In genomic region chr20:46801003-46801702, GRCh38 we compare ENCODE assay signal across 16 cellular contexts.
A peak's percentile ranks its signal among the peaks of the same experiment; 100 is the strongest.
DNase-seq lines count a peak whose midpoint lies in the region; ATAC-seq and TF ChIP-seq lines count a peak whose summit lies in the region.
"Had no signal": no experiment of that assay in that cellular context is flagged by ENCODE, and none has a peak within 500 bp of the region (broad histone marks: within the 10 kb centered on the region; RNA-seq: fewer than 3 reads in every experiment).

No MANE protein-coding gene starts in this region.

- H3K9me3 ChIP-seq in heart right ventricle (peaks cover 0 to 4% (median 0%) of the 10 kb centered on the region in 11 donors), RWPE2 (ENCODE audit: severe bottlenecking) (no peaks in the 10 kb centered on the region)

- DNase-seq in cardiac septum (ENCODE audit: low spot score) (peak; percentile 47), heart right ventricle (no peak), RWPE2 (ENCODE audit: low spot score) (no peak), epithelial cell of proximal tubule (ENCODE audit: low read depth) (peak; percentile 9), renal cortical epithelial cell (ENCODE audit: low read depth) (peak; percentile 33), caudate nucleus (lab: John Stamatoyannopoulos, UW) (no peak)
- no peak for DNase-seq in activated CD4-positive, alpha-beta T cell treated with anti-CD3 and anti-CD28 coated beads, Interleukin-2, amount 50 U/mL, for 1 hour
- DNase-seq: DND-41, GDM1, NCI-H1436, NCI-H2081 treated with DMSO at 0.1 percent for 48 hours, NCI-H226, NCI-H526 treated with DMSO at 0.1 percent for 48 hours had no signal

- H3K27me3 ChIP-seq in heart right ventricle, result peaks cover 0 to 60% (median 7%) of the 10 kb centered on the region in 7 donors
- peaks cover 11% of the 10 kb centered on the region for H3K27me3 ChIP-seq in RWPE2 (ENCODE audit: insufficient read depth, poor library complexity, severe bottlenecking)

- WGBS in heart right ventricle, 2 donors, result 69 to 77% methylated on average over 12 of the region's 12 CpGs

- ATAC-seq in heart right ventricle (no peak), RWPE2 (ENCODE audit: low read depth) (peak; percentile 92), GM19397 (IDR thresholded peaks at IDR 0.05; ENCODE audit: unreplicated experiment) (no peak)
- ATAC-seq: Panc1, SK-N-SH treated with all-trans-retinoic acid at 6 μM for 48 hours had no signal

- H3K36me3 ChIP-seq in heart right ventricle, result no peaks in the 10 kb centered on the region
- H3K36me3 ChIP-seq in RWPE2 (ENCODE audit: low read depth), result no peaks in the 10 kb centered on the region

- no peak for TF ChIP-seq CTCF in heart right ventricle (IDR thresholded peaks at IDR 0.05)
- TF ChIP-seq CTCF in RWPE2 (IDR thresholded peaks at IDR 0.05; ENCODE audit: poor library complexity, severe bottlenecking), result no peak
- no peak for TF ChIP-seq CTCF in epithelial cell of proximal tubule (conservative IDR thresholded peaks at IDR 0.05; ENCODE audit: low read depth, low read length)

- H3K4me3 ChIP-seq in heart right ventricle, result no peak overlapping the region
- H3K4me3 ChIP-seq in RWPE2 (ENCODE audit: severe bottlenecking), result no peak overlapping the region
- no peak overlapping the region for H3K4me3 ChIP-seq in epithelial cell of proximal tubule (ENCODE audit: low read depth, low read length)

- H3K27ac ChIP-seq in heart right ventricle, result no peak overlapping the region
- H3K27ac ChIP-seq in RWPE2 (ENCODE audit: poor library complexity, severe bottlenecking), result no peak overlapping the region
- no peak overlapping the region for H3K27ac ChIP-seq in caudate nucleus (ENCODE audit: low read depth, low read length)

- H3K4me1 ChIP-seq in heart right ventricle, result no peaks in the 10 kb centered on the region
- H3K4me1 ChIP-seq in RWPE2 (ENCODE audit: insufficient read depth, poor library complexity, severe bottlenecking), result no peaks in the 10 kb centered on the region

- intact Hi-C loops in cardiac septum (cut with DNase I), result no loop called here
- intact Hi-C loops in heart right ventricle (cut with DNase I), result no loop called here

Comparison
In these comparisons a context has a peak if more than half of its experiments do, and no peak if none do; other contexts are left out.
1. DNase-seq: peak in cardiac septum (single experiment), epithelial cell of proximal tubule (single experiment) and renal cortical epithelial cell (single experiment); none in heart right ventricle (0 of 2), RWPE2 (single experiment), caudate nucleus (0 of 61) and activated CD4-positive, alpha-beta T cell treated with anti-CD3 and anti-CD28 coated beads, Interleukin-2, amount 50 U/mL, for 1 hour (single experiment).